ENCODE assay signal across 14 cellular contexts in genomic region chr7:127678330-127678729, GRCh38. TPM values are rescaled to one million over a fixed set of nuclear protein-coding genes. Genes with fewer than 3 reads are reported as not detected.
DNase-seq lines count a peak whose midpoint lies in the region; ATAC-seq and TF ChIP-seq lines count a peak whose summit lies in the region.
"Had no signal": no experiment of that assay in that cellular context is flagged by ENCODE, and none has a peak within 500 bp of the region (broad histone marks: within the 10 kb centered on the region; RNA-seq: fewer than 3 reads in every experiment).

No MANE protein-coding gene starts in this region.

- peaks cover 82% of the 10 kb centered on the region for H3K4me1 Mint-ChIP-seq in GM23338

- no peaks in the 10 kb centered on the region for H3K9me2 ChIP-seq in GM23338 (ENCODE audit: insufficient read depth)

- peaks cover 12% of the 10 kb centered on the region for H3K27me3 Mint-ChIP-seq in GM23338 (ENCODE audit: insufficient read depth, low read depth, poor library complexity)
- H3K27me3 Mint-ChIP-seq: activated B cell treated with CpG ODN at 0.5 μM for 24 hours had no signal

- in situ Hi-C loops in ACHN (cut with HindIII; ENCODE audit: low pct_ligation_motif_present, low pct_unique_long_range_greater_than_20kb, low sequenced_read_pairs), result no loop called here

- H3K36me3 Mint-ChIP-seq in GM23338 (ENCODE audit: low read depth), result peaks cover 27% of the 10 kb centered on the region; the same call in 2 of the 3 replicates

- H3K4me3 ChIP-seq in GM23338 (no peak overlapping the region), SJSA1 (no peak overlapping the region)

- no peak for ATAC-seq in GM23338
- ATAC-seq: left ventricle myocardium superior had no signal

- H3K27ac ChIP-seq in GM23338 (ENCODE audit: low read depth) (peak overlapping the region; percentile 79), SJSA1 (peak overlapping the region; percentile 27)

- no peak overlapping the region for H2AFZ ChIP-seq in GM23338

- H4K20me1 ChIP-seq in GM23338 (replicated peaks; ENCODE audit: insufficient read depth), result peaks cover 11% of the 10 kb centered on the region; the same call in 1 of the 2 replicates

- H3K27me3 ChIP-seq in GM23338 (ENCODE audit: insufficient read depth) (no peaks in the 10 kb centered on the region), SJSA1 (replicated peaks) (no peaks in the 10 kb centered on the region)
- H3K27me3 ChIP-seq: BE2C had no signal

- TF ChIP-seq CTCF in GM23338 (conservative IDR thresholded peaks at IDR 0.05; ENCODE audit: low read depth in 2 of 2), result no peak

- H3K4me3 Mint-ChIP-seq in GM23338, result no peak overlapping the region
- H3K4me3 Mint-ChIP-seq: activated B cell treated with CpG ODN at 0.5 μM for 24 hours had no signal

- H3K79me2 ChIP-seq in GM23338 (replicated peaks; ENCODE audit: insufficient read depth), result peaks cover 100% of the 10 kb centered on the region

- H3K36me3 ChIP-seq in GM23338 (ENCODE audit: insufficient read depth), result no peaks in the 10 kb centered on the region; the same call in 1 of the 2 replicates
- H3K36me3 ChIP-seq in SJSA1, result peaks cover 31% of the 10 kb centered on the region

- H3K9me3 Mint-ChIP-seq in GM23338, result peaks cover 2% of the 10 kb centered on the region; the same call in 1 of the 3 replicates

- H3K4me1 ChIP-seq in GM23338 (ENCODE audit: insufficient read depth) (peaks cover 77% of the 10 kb centered on the region), SJSA1 (replicated peaks) (peaks cover 28% of the 10 kb centered on the region)

- H3K27ac Mint-ChIP-seq in GM23338, result peak overlapping the region; percentile 93

- H3K4me2 ChIP-seq in GM23338, result no peak overlapping the region; the same call in 1 of the 2 replicates

- H3K9me3 ChIP-seq in SJSA1 (replicated peaks), result peaks cover 3% of the 10 kb centered on the region; the same call in 1 of the 2 replicates
- H3K9me3 ChIP-seq: BE2C had no signal

- peaks cover 2% of the 10 kb centered on the region for H3F3A ChIP-seq in GM23338 (replicated peaks; ENCODE audit: low read depth)

- DNase-seq in ACHN (peak; percentile 56), GM23338 (ENCODE audit: low spot score) (no peak), SJSA1 (ENCODE audit: low read depth in 1 of 2, low spot score in 2 of 2) (peak in 1 of 2 experiments; percentile 65), globus pallidus (ENCODE audit: low spot score) (peak; percentile 48), amniotic stem cell (lab: John Stamatoyannopoulos, UW) (no peak), SKM-1 treated with dmso at 0.1 percent for 144 hours (lab: John Stamatoyannopoulos, UW; ENCODE audit: unreplicated experiment) (no peak), T-helper 9 cell (no peak)
- DNase-seq in activated CD4-positive, alpha-beta T cell treated with anti-CD3 and anti-CD28 coated beads, Interleukin-2, amount 50 U/mL, for 4 hours, result no peak
- DNase-seq: activated B cell treated with CpG ODN at 0.5 μM for 24 hours, BE2C, cortex of kidney, DMS79 treated with DMSO at 0.1 percent for 48 hours, left ventricle myocardium superior, NCI-H345 had no signal

TF ChIP-seq in GM23338, 12 proteins besides CTCF, POLR2A, EP300 and RAD21:
- no peak for TF ChIP-seq STAT1 (IDR thresholded peaks at IDR 0.05; ENCODE audit: unreplicated experiment)
- no peak for TF ChIP-seq NANOG (IDR thresholded peaks at IDR 0.05; ENCODE audit: borderline replicate concordance)
- no peak for TF ChIP-seq POLR2AphosphoS5 (IDR thresholded peaks at IDR 0.05; ENCODE audit: low read depth)
- TF ChIP-seq CREB1 (CRISPR knock-in tag; IDR thresholded peaks at IDR 0.05; ENCODE audit: low read depth), result no peak
- TF ChIP-seq EZH2phosphoT487 (IDR thresholded peaks at IDR 0.05; ENCODE audit: unreplicated experiment), result no peak
- TF ChIP-seq ETS1 (IDR thresholded peaks at IDR 0.05), result no peak
- TF ChIP-seq ZNF114 (CRISPR knock-in tag; IDR thresholded peaks at IDR 0.05), result no peak
- TF ChIP-seq ZNF331 (CRISPR knock-in tag; IDR thresholded peaks at IDR 0.05; ENCODE audit: low read depth), result no peak

RNA-seq across cellular contexts. Expression of gene SND1, which starts 26.3 kb away (rescaled TPM):
- total RNA-seq in GM23338 (2014; rRNA removed; shearing (Covaris generic)), result 236 and 254 TPM in 2 replicates
- polyA plus RNA-seq in GM23338 (2016; fragmentation: Nextera tagmentation; extraction: Ambion mirVana), result 107 and 112 TPM in 2 replicates
- total RNA-seq in SJSA1 (2014; rRNA removed; shearing (Covaris generic)), result 163 and 172 TPM in 2 replicates

Comparison
In these comparisons a context has a peak if more than half of its experiments do, and no peak if none do; other contexts are left out.
1. DNase-seq: peak in ACHN (single experiment) and globus pallidus (single experiment); none in GM23338 (single experiment), amniotic stem cell (single experiment), activated CD4-positive, alpha-beta T cell treated with anti-CD3 and anti-CD28 coated beads, Interleukin-2, amount 50 U/mL, for 4 hours (0 of 2), SKM-1 treated with dmso at 0.1 percent for 144 hours (single experiment) and T-helper 9 cell (single experiment).